Comparison of ENCODE assay signal across 14 cellular contexts in the genomic region with DNA sequence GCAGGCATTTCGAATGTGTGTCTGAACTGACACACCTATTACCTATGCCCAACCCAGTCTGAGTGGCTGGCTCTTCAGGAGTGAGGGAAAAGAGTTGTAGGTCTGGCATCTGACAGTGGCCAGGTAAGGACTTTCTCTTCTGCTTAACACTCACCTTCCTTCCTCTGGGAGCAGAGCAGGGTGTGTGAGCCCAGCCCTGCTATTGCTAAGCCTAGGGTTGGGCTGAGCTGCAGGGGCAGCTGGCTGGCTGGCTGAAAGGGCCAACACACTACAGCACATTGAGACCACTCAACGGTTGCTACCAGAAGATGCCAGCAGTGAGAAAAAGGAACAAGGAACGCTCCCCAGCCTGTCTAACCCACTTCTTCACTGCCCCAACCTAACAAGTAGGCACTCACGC.
DNase-seq lines count a peak whose midpoint lies in the region; ATAC-seq, FAIRE-seq and TF ChIP-seq lines count a peak whose summit lies in the region.
"Had no signal": no experiment of that assay in that cellular context is flagged by ENCODE, and none has a peak within 500 bp of the region (broad histone marks: within the 10 kb centered on the region; RNA-seq: fewer than 3 reads in every experiment).

No MANE protein-coding gene starts in this region.

- 17% methylated on average over 4 of the region's 4 CpGs for WGBS in A549 (ENCODE audit: missing lambda C conversion rate)

- no peaks in the 10 kb centered on the region for H3K4me1 ChIP-seq in A549
- H3K4me1 ChIP-seq in HEK293 (ENCODE audit: control insufficient read depth, insufficient read depth, low read length): peaks cover 4% of the 10 kb centered on the region; the same call in 1 of the 2 replicates
- H3K4me1 ChIP-seq in effector memory CD4-positive, alpha-beta T cell (ENCODE audit: control insufficient read depth, insufficient read depth, low read length, poor library complexity, severe bottlenecking): no peaks in the 10 kb centered on the region
- H3K4me1 ChIP-seq: sigmoid colon, stomach had no signal

- H3K27ac ChIP-seq in A549 (no peak overlapping the region), HEK293 (ENCODE audit: extremely low read depth, low read depth, low read length) (no peak overlapping the region)
- no peak overlapping the region for H3K27ac ChIP-seq in effector memory CD4-positive, alpha-beta T cell (ENCODE audit: insufficient read depth, low read length, poor library complexity, severe bottlenecking)
- H3K27ac ChIP-seq: sigmoid colon, stomach had no signal

- TF ChIP-seq POLR2A in A549 (IDR thresholded peaks at IDR 0.05; ENCODE audit: low read length): no peak

- no peak for DNase-seq in A549 (ENCODE audit: low read depth in 1 of 2, low spot score in 1 of 2)
- peak; percentile 41 for DNase-seq in astrocyte of the hippocampus (ENCODE audit: low read depth, low spot score)
- DNase-seq in iPS-NIHi11 (ENCODE audit: low spot score): peak; percentile 79
- DNase-seq in cerebellar nuclear complex (lab: John Stamatoyannopoulos, UW): no peak
- DNase-seq in effector memory CD4-positive, alpha-beta T cell: no peak
- DNase-seq: naive B cell, NCI-H2029, sigmoid colon, stomach had no signal

- H3K36me3 ChIP-seq in HEK293 (ENCODE audit: control insufficient read depth in 2 of 2, insufficient read depth in 1 of 2, low read length in 2 of 2): no peaks in the 10 kb centered on the region
- no peaks in the 10 kb centered on the region for H3K36me3 ChIP-seq in effector memory CD4-positive, alpha-beta T cell (ENCODE audit: control insufficient read depth, insufficient read depth, low read length)
- H3K36me3 ChIP-seq: sigmoid colon had no signal

- no peaks in the 10 kb centered on the region for H3K27me3 ChIP-seq in effector memory CD4-positive, alpha-beta T cell (replicated peaks; ENCODE audit: control insufficient read depth, insufficient read depth, low read length, poor library complexity, severe bottlenecking)
- H3K27me3 ChIP-seq: sigmoid colon, stomach had no signal

- no peak overlapping the region for H3K4me2 ChIP-seq in A549

- TF ChIP-seq CTCF in A549 (IDR thresholded peaks at IDR 0.05) (no peak), HEK293 (tag by site-specific recombination; IDR thresholded peaks at IDR 0.05) (no peak)

- FAIRE-seq in A549 (lab: Jason Lieb, UNC): no peak
- FAIRE-seq: G401.6, keratinocyte had no signal

- TF ChIP-seq EP300 in A549 (IDR thresholded peaks at IDR 0.05): no peak

- no peak for TF ChIP-seq RAD21 in A549 (conservative IDR thresholded peaks at IDR 0.05 in 1 of 2, IDR thresholded peaks at IDR 0.05 in 1 of 2)

- ATAC-seq in A549 (peak; percentile 44 to 72; a peak in 4 of 6 replicates), GM21528 (IDR thresholded peaks at IDR 0.05; ENCODE audit: low FRiP score, unreplicated experiment) (no peak), HG02571 (IDR thresholded peaks at IDR 0.05; ENCODE audit: unreplicated experiment) (no peak)

- no peaks in the 10 kb centered on the region for H3K9me3 ChIP-seq in A549
- no peaks in the 10 kb centered on the region for H3K9me3 ChIP-seq in HEK293 (ENCODE audit: control insufficient read depth, insufficient read depth, low read depth, low read length)
- H3K9me3 ChIP-seq in effector memory CD4-positive, alpha-beta T cell (ENCODE audit: control insufficient read depth, low read length): no peaks in the 10 kb centered on the region
- H3K9me3 ChIP-seq: sigmoid colon, stomach had no signal

- CTCF ChIA-PET in A549 (lab: Yijun Ruan, JAX): interaction anchor here (1.3 kb wide), 1 partner anchor 11 kb away, joined by 3 read pairs; no protein-coding TSS in a partner anchor
- CTCF ChIA-PET in HEK293 (lab: Yijun Ruan, JAX): interaction anchor here (1.0 kb wide), 1 partner anchor 175 kb away, joined by 4 read pairs; no protein-coding TSS in a partner anchor

- H3K4me3 ChIP-seq in A549 (no peak overlapping the region), HEK293 (ENCODE audit: low read depth, low read length) (no peak overlapping the region)
- H3K4me3 ChIP-seq in effector memory CD4-positive, alpha-beta T cell (ENCODE audit: insufficient read depth, low read depth, low read length, poor library complexity, severe bottlenecking): no peak overlapping the region
- H3K4me3 ChIP-seq: sigmoid colon, stomach had no signal

- POLR2A ChIA-PET in A549 (lab: Yijun Ruan, JAX): no interaction called here
- POLR2A ChIA-PET in HEK293 (lab: Yijun Ruan, JAX): no interaction called here

TF ChIP-seq in A549, 52 proteins besides CTCF, POLR2A, EP300 and RAD21 (continues in another document):
- TF ChIP-seq CEBPB (IDR thresholded peaks at IDR 0.05) (no peak), ATOH8 (CRISPR knock-in tag; IDR thresholded peaks at IDR 0.05; ENCODE audit: low read depth) (no peak), ZFP36 (IDR thresholded peaks at IDR 0.05; ENCODE audit: borderline replicate concordance, partially characterized antibody) (no peak), RFX5 (IDR thresholded peaks at IDR 0.05) (no peak), JUN (IDR thresholded peaks at IDR 0.05) (no peak)
- TF ChIP-seq, protein P1, sequence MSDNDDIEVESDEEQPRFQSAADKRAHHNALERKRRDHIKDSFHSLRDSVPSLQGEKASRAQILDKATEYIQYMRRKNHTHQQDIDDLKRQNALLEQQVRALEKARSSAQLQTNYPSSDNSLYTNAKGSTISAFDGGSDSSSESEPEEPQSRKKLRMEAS (IDR thresholded peaks at IDR 0.05): no peak

TF ChIP-seq in HEK293, 187 proteins besides CTCF, POLR2A, EP300 and RAD21:
- TF ChIP-seq ZNF449 (tag by site-specific recombination; IDR thresholded peaks at IDR 0.05) (peak; percentile 100), ZSCAN4 (tag by site-specific recombination; IDR thresholded peaks at IDR 0.05) (no peak)

Comparison
In these comparisons a context has a peak if more than half of its experiments do, and no peak if none do; other contexts are left out.
1. ATAC-seq: peak in A549 (2 of 2); none in GM21528 (single experiment) and HG02571 (single experiment).
2. DNase-seq: peak in astrocyte of the hippocampus (single experiment) and iPS-NIHi11 (single experiment); none in A549 (0 of 2), cerebellar nuclear complex (0 of 2) and effector memory CD4-positive, alpha-beta T cell (0 of 3).